13 cellular contexts compared by ENCODE assay signal in the genomic region with DNA sequence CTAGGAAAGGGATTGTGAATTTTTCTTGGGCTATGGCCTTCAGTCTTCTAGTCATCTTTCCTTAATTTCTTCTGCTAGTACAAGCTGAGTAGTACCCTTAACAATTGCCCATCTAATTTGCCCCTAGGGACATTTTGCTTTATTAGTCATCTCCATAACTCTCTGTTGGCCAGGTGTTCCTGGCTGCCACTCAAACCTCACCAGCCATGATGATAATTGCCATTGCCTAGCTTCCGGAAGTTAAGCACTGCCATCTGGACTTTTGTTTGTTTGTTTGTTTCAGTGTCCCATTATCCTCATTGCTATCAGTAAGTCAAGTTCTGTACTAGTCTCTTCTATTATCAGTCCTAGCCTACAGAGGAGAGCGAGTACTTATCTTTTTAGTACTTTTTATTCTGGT. TPM values are rescaled to one million over a fixed set of nuclear protein-coding genes. Genes with fewer than 3 reads are reported as not detected.
DNase-seq lines count a peak whose midpoint lies in the region; ATAC-seq and TF ChIP-seq lines count a peak whose summit lies in the region.
"Had no signal": no experiment of that assay in that cellular context is flagged by ENCODE, and none has a peak within 500 bp of the region (broad histone marks: within the 10 kb centered on the region; RNA-seq: fewer than 3 reads in every experiment).

No MANE protein-coding gene starts in this region.

- 85 to 97% (median 95%) methylated on average over 2 of the region's 2 CpGs for WGBS in spleen, 5 donors

- H3K27me3 ChIP-seq in foreskin keratinocyte (no peaks in the 10 kb centered on the region), spleen (replicated peaks in 1 of 7) (no peaks in the 10 kb centered on the region)

- H3K27ac ChIP-seq in foreskin keratinocyte (no peak overlapping the region), spleen (no peak overlapping the region)
- H3K27ac ChIP-seq: parathyroid adenoma had no signal

- peaks cover 0 to 19% (median 0%) of the 10 kb centered on the region in 6 donors for H3K36me3 ChIP-seq in spleen

- H3K4me3 ChIP-seq in spleen: no peak overlapping the region

- peak; percentile 77 for DNase-seq in DMS79 (lab: John Stamatoyannopoulos, UW)
- peak; percentile 92 for DNase-seq in NCI-H146 (lab: John Stamatoyannopoulos, UW)
- DNase-seq in NCI-H774 (lab: John Stamatoyannopoulos, UW): peak; percentile 86
- DNase-seq in foreskin keratinocyte: peak; percentile 78 to 94
- DNase-seq in spleen: no peak
- no peak for DNase-seq in pons (ENCODE audit: low spot score)
- DNase-seq in head of caudate nucleus: no peak
- no peak for DNase-seq in KG1 (lab: John Stamatoyannopoulos, UW)
- DNase-seq: GOT3, left ventricle myocardium superior, NCI-H1048, T-helper 17 cell had no signal

- H3K9me3 ChIP-seq in spleen: no peaks in the 10 kb centered on the region

- intact Hi-C loops in spleen (cut with DNase I; ENCODE audit: low total_unique reads) (no loop called here), head of caudate nucleus (cut with DNase I) (no loop called here)

- TF ChIP-seq CTCF in foreskin keratinocyte (conservative IDR thresholded peaks at IDR 0.05) (no peak), spleen (IDR thresholded peaks at IDR 0.05 in 8 of 11, conservative IDR thresholded peaks at IDR 0.05 in 3 of 11) (no peak)

- TF ChIP-seq POLR2A in spleen (IDR thresholded peaks at IDR 0.05): no peak

- H3K4me1 ChIP-seq in foreskin keratinocyte: peaks cover 15% of the 10 kb centered on the region
- H3K4me1 ChIP-seq in spleen: no peaks in the 10 kb centered on the region
- H3K4me1 ChIP-seq: parathyroid adenoma had no signal

- ATAC-seq in foreskin keratinocyte: peak; percentile 95
- ATAC-seq: left ventricle myocardium superior, T-helper 17 cell had no signal

RNA-seq across cellular contexts. Expression of gene UBL7, which starts 36.6 kb away (rescaled TPM):
- total RNA-seq in foreskin keratinocyte (55.1 and 59.7 TPM in 2 replicates), spleen (10 to 100 TPM; 37.4 to 83.9 (median 47.8) TPM)
- polyA plus RNA-seq in foreskin keratinocyte (73.0 and 77.4 TPM in 2 replicates), spleen (10 to 100 TPM; 36.9 to 58.2 (median 42.3) TPM)

RNA-seq across cellular contexts. Expression of gene ARID3B, which starts 43.4 kb away (rescaled TPM):
- total RNA-seq in foreskin keratinocyte: 7.9 and 8.6 TPM in 2 replicates
- polyA plus RNA-seq in foreskin keratinocyte: 5.3 and 5.4 TPM in 2 replicates
- total RNA-seq in spleen: 10 to 100 TPM; 14.5 to 25.2 (median 16.3) TPM
- 1 to 10 TPM; 3.5 to 7.8 (median 4.7) TPM for polyA plus RNA-seq in spleen

Comparison
In these comparisons a context has a peak if more than half of its experiments do, and no peak if none do; other contexts are left out.
1. DNase-seq: peak in DMS79 (single experiment), NCI-H146 (single experiment), NCI-H774 (single experiment) and foreskin keratinocyte (2 of 2); none in spleen (single experiment), pons (single experiment), head of caudate nucleus (0 of 42) and KG1 (single experiment).